10 cellular contexts compared by ENCODE assay signal in the genomic region with DNA sequence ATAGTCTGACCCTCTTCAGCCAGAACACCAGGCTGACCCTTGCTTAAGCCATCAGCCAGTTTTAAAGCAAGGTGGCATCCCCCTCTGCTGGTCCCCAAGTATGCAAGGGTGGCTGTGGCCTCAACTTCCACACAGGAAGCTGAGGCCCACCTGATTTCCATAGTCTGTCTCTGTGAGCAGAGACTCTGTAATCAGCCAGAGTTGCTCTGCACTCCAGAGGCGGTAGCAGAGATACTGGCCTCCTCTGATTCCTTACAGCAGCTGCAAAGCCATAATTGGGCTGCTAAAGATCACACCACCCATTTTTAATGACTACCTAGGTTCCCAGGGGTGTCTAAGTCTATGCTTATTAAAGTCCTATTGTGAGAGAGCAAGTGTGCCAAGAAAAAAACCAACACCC. TPM values are rescaled to one million over a fixed set of nuclear protein-coding genes. Genes with fewer than 3 reads are reported as not detected.
A peak's percentile ranks its signal among the peaks of the same experiment; 100 is the strongest.
DNase-seq lines count a peak whose midpoint lies in the region; ATAC-seq and TF ChIP-seq lines count a peak whose summit lies in the region.
"Had no signal": no experiment of that assay in that cellular context is flagged by ENCODE, and none has a peak within 500 bp of the region (broad histone marks: within the 10 kb centered on the region; RNA-seq: fewer than 3 reads in every experiment).

No MANE protein-coding gene starts in this region.

- H3K4me3 ChIP-seq in BLaER1 treated with 17β-estradiol and CSF1 and Interleukin-3, amounts not matched to agents 10 nM and 100 nM: peak overlapping the region in 9 of 10 experiments; percentile 74 to 100 (median 93); a peak in 12 of 20 replicates
- peak overlapping the region; percentile 86; the same call in 1 of the 2 replicates for H3K4me3 ChIP-seq in HUES6 (ENCODE audit: low read depth, low read length)

- peak overlapping the region; percentile 99 for H3K27ac Mint-ChIP-seq in activated CD4-positive, alpha-beta memory T cell treated with anti-CD3 and anti-CD28 coated beads for 36 hours
- H3K27ac Mint-ChIP-seq in mesothelial cell of epicardium: peak overlapping the region; percentile 25

- H3K27me3 Mint-ChIP-seq in activated CD4-positive, alpha-beta memory T cell treated with anti-CD3 and anti-CD28 coated beads for 36 hours: no peaks in the 10 kb centered on the region
- no peaks in the 10 kb centered on the region for H3K27me3 Mint-ChIP-seq in mesothelial cell of epicardium (ENCODE audit: low read depth)

- peaks cover 61 to 91% (median 79%) of the 10 kb centered on the region in 11 experiments for H4K20me1 ChIP-seq in BLaER1 treated with 17β-estradiol and CSF1 and Interleukin-3, amounts not matched to agents 10 nM and 100 nM

- H3K27me3 ChIP-seq in BLaER1 treated with 17β-estradiol and CSF1 and Interleukin-3, amounts not matched to agents 10 nM and 100 nM: no peaks in the 10 kb centered on the region
- H3K27me3 ChIP-seq in HUES6 (ENCODE audit: control insufficient read depth, insufficient read depth, low read length): no peaks in the 10 kb centered on the region

- POLR2A ChIA-PET in activated CD4-positive, alpha-beta memory T cell treated with anti-CD3 and anti-CD28 coated beads for 36 hours (lab: Charles Lee): interaction anchor here (1.5 to 3.6 kb wide), 5 partner anchors 8 to 32 kb away, joined by 7 to 27 read pairs (median 8); a partner anchor contains a TSS

- CTCF ChIA-PET in activated CD4-positive, alpha-beta memory T cell treated with anti-CD3 and anti-CD28 coated beads for 36 hours (lab: Charles Lee): interaction anchor here (0.7 to 2.0 kb wide), 7 partner anchors 9 to 98 kb away, joined by 3 to 5 read pairs (median 4); a partner anchor contains a TSS

- H3K4me1 ChIP-seq in BLaER1 treated with 17β-estradiol and CSF1 and Interleukin-3, amounts not matched to agents 10 nM and 100 nM: peaks cover 28 to 46% (median 39%) of the 10 kb centered on the region in 10 experiments
- peaks cover 12% of the 10 kb centered on the region for H3K4me1 ChIP-seq in HUES6 (ENCODE audit: control insufficient read depth, insufficient read depth, low read length)

- H3K4me2 ChIP-seq in BLaER1 treated with 17β-estradiol and CSF1 and Interleukin-3, amounts not matched to agents 10 nM and 100 nM: peak overlapping the region; percentile 82 to 99 (median 94)

- peaks cover 33% of the 10 kb centered on the region for H3K36me3 Mint-ChIP-seq in activated CD4-positive, alpha-beta memory T cell treated with anti-CD3 and anti-CD28 coated beads for 36 hours
- peaks cover 18% of the 10 kb centered on the region for H3K36me3 Mint-ChIP-seq in mesothelial cell of epicardium

- no peaks in the 10 kb centered on the region for H3K9me3 Mint-ChIP-seq in activated CD4-positive, alpha-beta memory T cell treated with anti-CD3 and anti-CD28 coated beads for 36 hours
- H3K9me3 Mint-ChIP-seq in mesothelial cell of epicardium: no peaks in the 10 kb centered on the region

- TF ChIP-seq CTCF in mesothelial cell of epicardium (IDR thresholded peaks at IDR 0.05; ENCODE audit: unreplicated experiment): no peak

- ATAC-seq in HG03354 (IDR thresholded peaks at IDR 0.05; ENCODE audit: poor library complexity, severe bottlenecking, unreplicated experiment): no peak

- no peaks in the 10 kb centered on the region for H3K9me3 ChIP-seq in BLaER1 treated with 17β-estradiol and CSF1 and Interleukin-3, amounts not matched to agents 10 nM and 100 nM (replicated peaks in 1 of 11)
- no peaks in the 10 kb centered on the region for H3K9me3 ChIP-seq in HUES6 (ENCODE audit: control insufficient read depth, insufficient read depth, low read depth, low read length)

- peaks cover 37% of the 10 kb centered on the region for H3K4me1 Mint-ChIP-seq in activated CD4-positive, alpha-beta memory T cell treated with anti-CD3 and anti-CD28 coated beads for 36 hours (ENCODE audit: low read depth)
- H3K4me1 Mint-ChIP-seq in mesothelial cell of epicardium: peaks cover 22% of the 10 kb centered on the region

- no peak for DNase-seq in activated CD4-positive, alpha-beta memory T cell treated with anti-CD3 and anti-CD28 coated beads for 36 hours
- DNase-seq in mesothelial cell of epicardium (ENCODE audit: low spot score in 2 of 2, unreplicated experiment in 2 of 2): no peak
- no peak for DNase-seq in Kasumi-1 (lab: John Stamatoyannopoulos, UW)
- DNase-seq in stimulated activated CD4-positive, alpha-beta T cell treated with anti-CD3 and anti-CD28 coated beads, Interleukin-2, amount 100 ng/mL, for 48 hours: no peak
- DNase-seq in globus pallidus (ENCODE audit: low spot score): no peak
- DNase-seq: GF-D8 had no signal

- H3K9ac ChIP-seq in BLaER1 treated with 17β-estradiol and CSF1 and Interleukin-3, amounts not matched to agents 10 nM and 100 nM: peak overlapping the region; percentile 89 to 98 (median 94); a peak in 20 of 22 replicates
- H3K9ac ChIP-seq in HUES6 (ENCODE audit: low read length): peak overlapping the region; percentile 5
- H3K9ac ChIP-seq: parathyroid adenoma had no signal

- no peak overlapping the region; a peak in 3 of 22 replicates for H3K27ac ChIP-seq in BLaER1 treated with 17β-estradiol and CSF1 and Interleukin-3, amounts not matched to agents 10 nM and 100 nM
- H3K27ac ChIP-seq in HUES6 (ENCODE audit: low read depth, low read length): no peak overlapping the region
- H3K27ac ChIP-seq: parathyroid adenoma had no signal

- peaks cover 50 to 66% (median 58%) of the 10 kb centered on the region in 11 experiments for H3K36me3 ChIP-seq in BLaER1 treated with 17β-estradiol and CSF1 and Interleukin-3, amounts not matched to agents 10 nM and 100 nM
- H3K36me3 ChIP-seq in HUES6 (ENCODE audit: control insufficient read depth, insufficient read depth, low read length): peaks cover 51% of the 10 kb centered on the region

- intact Hi-C loops in activated CD4-positive, alpha-beta memory T cell treated with anti-CD3 and anti-CD28 coated beads for 36 hours (cut with micrococcal nuclease): loop anchor here (10.0 kb wide), 1 partner anchor 148 kb away; a partner anchor contains a TSS

- peak overlapping the region; percentile 44 for H3K4me3 Mint-ChIP-seq in activated CD4-positive, alpha-beta memory T cell treated with anti-CD3 and anti-CD28 coated beads for 36 hours
- H3K4me3 Mint-ChIP-seq in mesothelial cell of epicardium: peak overlapping the region; percentile 95

RNA-seq across cellular contexts. Expression of a gene that starts 1.8 kb away (rescaled TPM):
- total RNA-seq in activated CD4-positive, alpha-beta memory T cell treated with anti-CD3 and anti-CD28 coated beads for 36 hours: 100 to 1,000 TPM; 149 to 162 TPM
- total RNA-seq in mesothelial cell of epicardium: 98.2 to 103 TPM (median 99.4 TPM) in 3 replicates

RNA-seq across cellular contexts. Expression of a gene that starts 2.2 kb away (rescaled TPM):
- total RNA-seq in activated CD4-positive, alpha-beta memory T cell treated with anti-CD3 and anti-CD28 coated beads for 36 hours: 100 to 1,000 TPM; 143 to 149 TPM
- total RNA-seq in mesothelial cell of epicardium: 63.1 to 79.2 TPM (median 70.3 TPM) in 3 replicates

RNA-seq across cellular contexts. Expression of a gene that starts 32.0 kb away (rescaled TPM):
- 100 to 1,000 TPM; 432 to 435 TPM for total RNA-seq in activated CD4-positive, alpha-beta memory T cell treated with anti-CD3 and anti-CD28 coated beads for 36 hours
- 30.0 to 35.3 TPM (median 32.5 TPM) in 3 replicates for total RNA-seq in mesothelial cell of epicardium

RNA-seq across cellular contexts. Expression of a gene that starts 32.0 kb away (rescaled TPM):
- total RNA-seq in activated CD4-positive, alpha-beta memory T cell treated with anti-CD3 and anti-CD28 coated beads for 36 hours: 1 to 10 TPM; 7.4 TPM
- total RNA-seq in mesothelial cell of epicardium: 6.7 to 12.3 TPM (median 10.5 TPM) in 3 replicates

RNA-seq across cellular contexts. Expression of a gene that starts 32.2 kb away (rescaled TPM):
- total RNA-seq in activated CD4-positive, alpha-beta memory T cell treated with anti-CD3 and anti-CD28 coated beads for 36 hours: 10 to 100 TPM; 57.7 to 60.3 TPM
- total RNA-seq in mesothelial cell of epicardium: 67.5 to 72.8 TPM (median 69.5 TPM) in 3 replicates

Comparison
In these comparisons a context has a peak if more than half of its experiments do, and no peak if none do; other contexts are left out.
1. RNA of a gene that starts 32.0 kb away (total RNA-seq): 432 to 435 TPM in activated CD4-positive, alpha-beta memory T cell treated with anti-CD3 and anti-CD28 coated beads for 36 hours; 30.0 to 35.3 TPM in mesothelial cell of epicardium; every median in the first group is over 10 times any median in the second.